ENCODE assay signal across 8 cellular contexts in genomic region chr7:107169120-107170050, GRCh38. TPM values are rescaled to one million over a fixed set of nuclear protein-coding genes. Genes with fewer than 3 reads are reported as not detected.
DNase-seq lines count a peak whose midpoint lies in the region; ATAC-seq and TF ChIP-seq lines count a peak whose summit lies in the region.

No MANE protein-coding gene starts in this region.

- peaks cover 3% of the 10 kb centered on the region for H3K36me3 Mint-ChIP-seq in T-helper 1 cell treated with Interleukin-12 subunit alpha and Interleukin-12 subunit beta and Interleukin-4 antibody, amounts not matched to agents 30 μg/mL and 1 μg/mL, for 36 hours (ENCODE audit: low read depth)
- peaks cover 2% of the 10 kb centered on the region for H3K36me3 Mint-ChIP-seq in type B pancreatic cell

- H3K4me3 Mint-ChIP-seq in T-helper 1 cell treated with Interleukin-12 subunit alpha and Interleukin-12 subunit beta and Interleukin-4 antibody, amounts not matched to agents 30 μg/mL and 1 μg/mL, for 36 hours = peak overlapping the region; percentile 98
- H3K4me3 Mint-ChIP-seq in type B pancreatic cell = peak overlapping the region; percentile 99

- H3K27me3 Mint-ChIP-seq in T-helper 1 cell treated with Interleukin-12 subunit alpha and Interleukin-12 subunit beta and Interleukin-4 antibody, amounts not matched to agents 30 μg/mL and 1 μg/mL, for 36 hours (ENCODE audit: low read depth) = peaks cover 19% of the 10 kb centered on the region
- peaks cover 5% of the 10 kb centered on the region for H3K27me3 Mint-ChIP-seq in type B pancreatic cell

- peaks cover 37% of the 10 kb centered on the region for H3K4me1 Mint-ChIP-seq in T-helper 1 cell treated with Interleukin-12 subunit alpha and Interleukin-12 subunit beta and Interleukin-4 antibody, amounts not matched to agents 30 μg/mL and 1 μg/mL, for 36 hours (ENCODE audit: low read depth)
- peaks cover 14% of the 10 kb centered on the region for H3K4me1 Mint-ChIP-seq in type B pancreatic cell (ENCODE audit: unreplicated experiment)

- DNase-seq in GM06990 (ENCODE audit: extremely low read depth, insufficient read length) = peak; percentile 87
- peak; percentile 79 for DNase-seq in NCI-H1694 treated with DMSO at 0.1 percent for 48 hours (lab: John Stamatoyannopoulos, UW)
- DNase-seq in amniotic stem cell (lab: John Stamatoyannopoulos, UW) = peak; percentile 96
- DNase-seq in left cardiac atrium = peak; percentile 98
- peak; percentile 91 to 99 (median 96) for DNase-seq in posterior cingulate gyrus
- peak; percentile 95 for DNase-seq in type B pancreatic cell (ENCODE audit: extremely low spot score, unreplicated experiment)

- TF ChIP-seq CTCF in GM06990 (IDR thresholded peaks at IDR 0.05; ENCODE audit: insufficient read depth, low read length, poor library complexity, severe bottlenecking) (no peak), type B pancreatic cell (conservative IDR thresholded peaks at IDR 0.05) (no peak)

- peak overlapping the region; percentile 99 for H3K27ac Mint-ChIP-seq in T-helper 1 cell treated with Interleukin-12 subunit alpha and Interleukin-12 subunit beta and Interleukin-4 antibody, amounts not matched to agents 30 μg/mL and 1 μg/mL, for 36 hours
- H3K27ac Mint-ChIP-seq in type B pancreatic cell = peak overlapping the region; percentile 100

- peak; percentile 33 for ATAC-seq in HG02798 (IDR thresholded peaks at IDR 0.05; ENCODE audit: poor library complexity, unreplicated experiment)
- peak; percentile 79 to 81 for ATAC-seq in left cardiac atrium

- H3K4me3 ChIP-seq in GM06990 (replicated peaks; ENCODE audit: low read depth, low read length) = peak overlapping the region; percentile 85

- H3K36me3 ChIP-seq in GM06990 (ENCODE audit: control insufficient read depth, insufficient read depth, low read length) = no peaks in the 10 kb centered on the region

- no peaks in the 10 kb centered on the region for H3K9me3 Mint-ChIP-seq in T-helper 1 cell treated with Interleukin-12 subunit alpha and Interleukin-12 subunit beta and Interleukin-4 antibody, amounts not matched to agents 30 μg/mL and 1 μg/mL, for 36 hours
- H3K9me3 Mint-ChIP-seq in type B pancreatic cell = no peaks in the 10 kb centered on the region

- intact Hi-C loops in left cardiac atrium (cut with DNase I) (no loop called here), posterior cingulate gyrus (cut with DNase I) (loop anchor here (10.0 kb wide), 1 partner anchor 575 kb away; the partner anchor contains the start of gene CBLL1)

- H3K27me3 ChIP-seq in GM06990 (replicated peaks; ENCODE audit: control insufficient read depth, insufficient read depth, low read length) = no peaks in the 10 kb centered on the region

RNA-seq across cellular contexts. Expression of gene HBP1, which starts 0.6 kb away (rescaled TPM):
- 10 to 100 TPM; 31.7 to 58.8 TPM for total RNA-seq in left cardiac atrium
- 51.5 and 56.9 TPM in 2 replicates for total RNA-seq in type B pancreatic cell (ENCODE audit: low replicate concordance)

Comparison
In these comparisons a context has a peak if more than half of its experiments do, and no peak if none do; other contexts are left out.
1. Peak in every context shown above with its lines: DNase-seq, ATAC-seq and H3K4me3 ChIP-seq.